ENCODE assay signal across 28 cellular contexts in genomic region chr3:196590279-196590678, GRCh38. TPM values are rescaled to one million over a fixed set of nuclear protein-coding genes. Genes with fewer than 3 reads are reported as not detected.
"Had no signal": no experiment of that assay in that cellular context is flagged by ENCODE, and none has a peak within 500 bp of the region (broad histone marks: within the 10 kb centered on the region; RNA-seq: fewer than 3 reads in every experiment).

No MANE protein-coding gene starts in this region.

- H3K27me3 Mint-ChIP-seq: activated naive CD8-positive, alpha-beta T cell; activated T-helper 17 cell treated with anti-CD3 and anti-CD28 coated beads, Interleukin-2, amount 50 U/mL, for 72 hours; brain; central memory CD8-positive, alpha-beta T cell had no signal

- H3K9ac ChIP-seq: KMS-11 had no signal

- H3K4me1 ChIP-seq: Peyer's patch had no signal

- ATAC-seq: activated T-helper 17 cell treated with anti-CD3 and anti-CD28 coated beads, Interleukin-2, amount 50 U/mL, for 72 hours had no signal

- H3K4me2 ChIP-seq: KMS-11 had no signal

- H3K36me3 Mint-ChIP-seq: activated naive CD8-positive, alpha-beta T cell had no signal

- H3K9me3 ChIP-seq: Peyer's patch had no signal

- H3K4me3 Mint-ChIP-seq: activated B cell treated with CpG ODN at 0.5 μM for 24 hours; activated CD4-positive, alpha-beta T cell treated with anti-CD3 and anti-CD28 coated beads, Interleukin-2, amount 10 ng/mL, durations not matched to agents 24 days and 14 days; activated naive CD4-positive, alpha-beta T cell treated with anti-CD3 and anti-CD28 coated beads for 36 hours; activated naive CD8-positive, alpha-beta T cell; activated T-helper 17 cell treated with anti-CD3 and anti-CD28 coated beads, Interleukin-2, amount 50 U/mL, for 72 hours; brain; central memory CD8-positive, alpha-beta T cell; T-helper 1 cell treated with Interleukin-12 subunit alpha and Interleukin-12 subunit beta and Interleukin-4 antibody, amounts not matched to agents 30 μg/mL and 1 μg/mL, for 36 hours had no signal

- H3K27ac ChIP-seq: KMS-11, Peyer's patch, RWPE1 had no signal

- H3K4me3 ChIP-seq: Peyer's patch had no signal

- H3K27ac Mint-ChIP-seq: activated B cell treated with CpG ODN at 0.5 μM for 24 hours; activated CD4-positive, alpha-beta T cell treated with anti-CD3 and anti-CD28 coated beads, Interleukin-2, amount 10 ng/mL, durations not matched to agents 24 days and 14 days; activated naive CD4-positive, alpha-beta T cell treated with anti-CD3 and anti-CD28 coated beads for 36 hours; activated naive CD8-positive, alpha-beta T cell; activated T-helper 17 cell treated with anti-CD3 and anti-CD28 coated beads, Interleukin-2, amount 50 U/mL, for 72 hours; brain; T-helper 1 cell treated with Interleukin-12 subunit alpha and Interleukin-12 subunit beta and Interleukin-4 antibody, amounts not matched to agents 30 μg/mL and 1 μg/mL, for 36 hours had no signal

- H3K9me3 Mint-ChIP-seq: activated B cell treated with CpG ODN at 0.5 μM for 24 hours; activated CD4-positive, alpha-beta T cell treated with anti-CD3 and anti-CD28 coated beads, Interleukin-2, amount 10 ng/mL, durations not matched to agents 24 days and 14 days; activated naive CD4-positive, alpha-beta T cell treated with anti-CD3 and anti-CD28 coated beads for 36 hours; activated T-helper 17 cell treated with anti-CD3 and anti-CD28 coated beads, Interleukin-2, amount 50 U/mL, for 72 hours; brain; central memory CD8-positive, alpha-beta T cell; T-helper 1 cell treated with Interleukin-12 subunit alpha and Interleukin-12 subunit beta and Interleukin-4 antibody, amounts not matched to agents 30 μg/mL and 1 μg/mL, for 36 hours had no signal

- DNase-seq: activated B cell treated with CpG ODN at 0.5 μM for 24 hours; activated CD4-positive, alpha-beta T cell treated with anti-CD3 and anti-CD28 coated beads for 1 hour; activated CD4-positive, alpha-beta T cell treated with anti-CD3 and anti-CD28 coated beads, Interleukin-2, amount 10 ng/mL, durations not matched to agents 24 days and 14 days; activated CD4-positive, alpha-beta T cell treated with anti-CD3 and anti-CD28 coated beads, Interleukin-2, amount 50 U/mL, for 48 hours; activated gamma-delta T cell; activated naive CD4-positive, alpha-beta T cell treated with anti-CD3 and anti-CD28 coated beads for 36 hours; activated T-cell treated with anti-CD3 and anti-CD28 coated beads for 4 hours; activated T-cell treated with anti-CD3 and anti-CD28 coated beads, Interleukin-2, amount 50 U/mL, for 48 hours; amygdala; NCI-H1092; NCI-H1417; NCI-H2029 treated with DMSO at 0.1 percent for 48 hours; NCI-H446; NCI-H524 treated with DMSO at 0.1 percent for 48 hours; NCI-H748 treated with DMSO at 0.1 percent for 48 hours; OCI-M1; Peyer's patch; Right ventricle myocardium superior; T-helper 9 cell had no signal

- H3K27me3 ChIP-seq: Peyer's patch had no signal

- H3K4me1 Mint-ChIP-seq: activated B cell treated with CpG ODN at 0.5 μM for 24 hours; activated CD4-positive, alpha-beta T cell treated with anti-CD3 and anti-CD28 coated beads, Interleukin-2, amount 10 ng/mL, durations not matched to agents 24 days and 14 days; activated T-helper 17 cell treated with anti-CD3 and anti-CD28 coated beads, Interleukin-2, amount 50 U/mL, for 72 hours; brain; central memory CD8-positive, alpha-beta T cell had no signal

RNA-seq across cellular contexts. Expression of gene NRROS, which starts 49.2 kb away (rescaled TPM):
- total RNA-seq: astrocyte, MCF 10A had no signal
